ENCODE assay signal across 1 cellular context in the genomic region with DNA sequence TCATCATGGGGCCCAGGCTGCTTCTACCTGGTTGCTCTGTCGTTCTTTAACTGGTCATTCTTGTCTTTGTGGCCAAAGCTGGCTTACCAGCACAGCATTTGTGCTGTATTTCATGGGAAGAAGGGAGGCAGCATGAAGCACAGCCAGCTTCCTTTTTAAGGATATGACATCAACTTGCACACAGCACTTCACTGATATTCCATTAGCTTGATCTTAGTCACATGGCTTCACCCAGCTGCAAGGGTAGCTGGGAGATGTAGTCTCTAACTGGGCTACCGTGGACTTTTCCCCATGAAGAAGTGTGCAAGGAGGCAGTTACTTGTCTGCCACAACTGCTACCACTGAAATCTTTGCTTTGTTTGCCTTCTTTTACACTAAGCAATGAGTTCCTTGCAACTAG.
TF ChIP-seq lines count a peak whose summit lies in the region.

No MANE protein-coding gene starts in this region.

TF ChIP-seq in HEK293, 187 proteins besides CTCF, POLR2A, EP300 and RAD21 (continued from another document):
- peak; percentile 52; the same call in 1 of the 2 replicates for TF ChIP-seq ZNF518A (tag by site-specific recombination; conservative IDR thresholded peaks at IDR 0.05; ENCODE audit: low read depth)
- TF ChIP-seq ZNF341 (tag by site-specific recombination; IDR thresholded peaks at IDR 0.05; ENCODE audit: low read depth), result no peak
- 0 out of 2 replicates have a peak, but pooled peaks have one; percentile 20 for TF ChIP-seq ZNF335 (tag by site-specific recombination; conservative IDR thresholded peaks at IDR 0.05)
